ENCODE assay signal across 22 cellular contexts in the genomic region with DNA sequence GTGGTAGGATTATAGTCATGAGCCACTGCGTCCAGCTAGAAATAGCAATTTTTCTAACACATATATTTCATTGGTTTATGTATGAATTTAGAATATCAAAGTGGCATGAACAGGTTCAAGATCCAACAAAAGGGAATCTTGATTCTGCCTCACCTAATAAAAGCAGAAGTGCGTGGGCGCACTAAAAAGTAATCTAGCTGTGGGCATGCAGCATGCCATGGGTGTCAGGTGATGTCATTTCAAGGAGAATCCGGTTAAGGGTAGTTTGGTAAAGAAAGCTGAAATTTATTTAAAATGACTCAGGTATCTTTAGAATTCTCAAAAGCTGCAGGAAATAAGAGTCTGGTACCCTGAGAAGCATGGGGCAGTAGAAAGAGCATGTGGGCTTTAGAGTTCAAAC. TPM values are rescaled to one million over a fixed set of nuclear protein-coding genes. Genes with fewer than 3 reads are reported as not detected.
"Had no signal": no experiment of that assay in that cellular context is flagged by ENCODE, and none has a peak within 500 bp of the region (broad histone marks: within the 10 kb centered on the region; RNA-seq: fewer than 3 reads in every experiment).

No MANE protein-coding gene starts in this region.

- ATAC-seq: foreskin keratinocyte, gastroesophageal sphincter, heart left ventricle, left cardiac atrium, left lung, lower lobe of right lung had no signal

- H3K27ac ChIP-seq: coronary artery, dorsolateral prefrontal cortex, esophagus muscularis mucosa, foreskin keratinocyte, gastroesophageal sphincter, left lung, lower lobe of right lung had no signal

- H3K9me3 ChIP-seq: esophagus muscularis mucosa, gastroesophageal sphincter, heart left ventricle, left lung, lower lobe of right lung had no signal

- H3K4me1 ChIP-seq: foreskin keratinocyte had no signal

- H3K27me3 ChIP-seq: dorsolateral prefrontal cortex, esophagus muscularis mucosa, foreskin keratinocyte, gastroesophageal sphincter, heart left ventricle, left lung had no signal

- DNase-seq: dermis blood vessel endothelial cell; dorsolateral prefrontal cortex; effector CD4-positive, alpha-beta T cell; effector memory CD4-positive, alpha-beta T cell; foreskin keratinocyte; heart left ventricle; hippocampal formation; left cardiac atrium; left lung; lower lobe of right lung; mesenchymal stem cell; midbrain had no signal

- H3K4me3 ChIP-seq: coronary artery, dorsolateral prefrontal cortex, esophagus muscularis mucosa, gastroesophageal sphincter, heart left ventricle, left lung, lower lobe of right lung had no signal

RNA-seq across cellular contexts. Expression of gene LRRN4, which starts 17.6 kb away (rescaled TPM):
- total RNA-seq: cerebellum, endothelial cell of umbilical vein, fibroblast of villous mesenchyme, gastroesophageal sphincter, lower leg skin, lung microvascular endothelial cell, mononuclear cell had no signal
- polyA plus RNA-seq: endothelial cell of umbilical vein, fibroblast of lung, heart left ventricle had no signal
